Comparison of ENCODE assay signal across 19 cellular contexts in genomic region chr6:26041946-26042345, GRCh38. TPM values are rescaled to one million over a fixed set of nuclear protein-coding genes. Genes with fewer than 3 reads are reported as not detected.
DNase-seq lines count a peak whose midpoint lies in the region; ATAC-seq, FAIRE-seq and TF ChIP-seq lines count a peak whose summit lies in the region.
"Had no signal": no experiment of that assay in that cellular context is flagged by ENCODE, and none has a peak within 500 bp of the region (broad histone marks: within the 10 kb centered on the region; RNA-seq: fewer than 3 reads in every experiment).

No MANE protein-coding gene starts in this region.

- H3K27ac ChIP-seq in HepG2 (ENCODE audit: extremely low read length, insufficient read depth, low read length) (peak overlapping the region; percentile 94), right lobe of liver (no peak overlapping the region), HUES6 (ENCODE audit: low read depth, low read length) (peak overlapping the region; percentile 43; the same call in 1 of the 2 replicates)
- H3K27ac ChIP-seq: C4-2B had no signal

- intact Hi-C loops in HepG2 (cut with micrococcal nuclease; ENCODE audit: unreplicated experiment): no loop called here
- intact Hi-C loops in right lobe of liver (cut with DNase I): no loop called here
- intact Hi-C loops in activated CD4-positive, alpha-beta memory T cell treated with anti-CD3 and anti-CD28 coated beads for 36 hours (cut with micrococcal nuclease): loop anchor here (2.0 kb wide), 1 partner anchor 15 kb away; a partner anchor contains a TSS

- no peak for TF ChIP-seq CTCF in HepG2 (CRISPR knock-in tag; IDR thresholded peaks at IDR 0.05)
- no peak for TF ChIP-seq CTCF in right lobe of liver (IDR thresholded peaks at IDR 0.05)

- CTCF ChIA-PET in HepG2 (lab: Yijun Ruan, JAX; ENCODE audit: low intra/inter-chr PET ratio, low total read pairs): no interaction called here
- CTCF ChIA-PET in activated CD4-positive, alpha-beta memory T cell treated with anti-CD3 and anti-CD28 coated beads for 36 hours (lab: Charles Lee): no interaction called here

- H3K9me3 ChIP-seq in HepG2 (ENCODE audit: low read length) (no peaks in the 10 kb centered on the region), right lobe of liver (no peaks in the 10 kb centered on the region), HUES6 (ENCODE audit: control insufficient read depth, insufficient read depth, low read depth, low read length) (no peaks in the 10 kb centered on the region)

- BruUV-seq in HepG2 (replicated peaks; lab: Mats Ljungman, UMichigan): no TSS peak

- H4K20me1 ChIP-seq in HepG2 (ENCODE audit: insufficient read depth, low read length): no peaks in the 10 kb centered on the region

- no peak for TF ChIP-seq RAD21 in HepG2 (CRISPR knock-in tag; IDR thresholded peaks at IDR 0.05)

- peaks cover 11% of the 10 kb centered on the region for H3K36me3 Mint-ChIP-seq in activated CD4-positive, alpha-beta memory T cell treated with anti-CD3 and anti-CD28 coated beads for 36 hours
- no peaks in the 10 kb centered on the region for H3K36me3 Mint-ChIP-seq in stimulated activated memory B cell treated with anti-CD40 and anti-IgM and Interleukin-4, amounts not matched to agents 10 μg/mL and 1 μg/mL and 100 μg/mL, for 72 hours

- H3K4me3 ChIP-seq in HepG2 (replicated peaks in 1 of 3; ENCODE audit: insufficient read depth in 1 of 3, low read depth in 2 of 3, low read length in 3 of 3): no peak overlapping the region
- H3K4me3 ChIP-seq in right lobe of liver: no peak overlapping the region
- no peak overlapping the region for H3K4me3 ChIP-seq in HUES6 (ENCODE audit: low read depth, low read length)

- in situ Hi-C loops in HepG2 (cut with HindIII; ENCODE audit: extremely low pct_ligation_motif_present, low pct_unique_long_range_greater_than_20kb): no loop called here

- FAIRE-seq in HepG2 (lab: Jason Lieb, UNC): no peak

- 95% methylated on average over 1 of the region's 1 CpG for WGBS in HepG2 (ENCODE audit: low lambda C conversion rate)
- WGBS in right lobe of liver (ENCODE audit: insufficient coverage, low coverage, low lambda C conversion rate, missing lambda C conversion rate): 75% methylated on average over 1 of the region's 1 CpG

- H3K4me3 Mint-ChIP-seq in activated CD4-positive, alpha-beta memory T cell treated with anti-CD3 and anti-CD28 coated beads for 36 hours: no peak overlapping the region
- H3K4me3 Mint-ChIP-seq in stimulated activated memory B cell treated with anti-CD40 and anti-IgM and Interleukin-4, amounts not matched to agents 10 μg/mL and 1 μg/mL and 100 μg/mL, for 72 hours: no peak overlapping the region

- H3K27me3 Mint-ChIP-seq in activated CD4-positive, alpha-beta memory T cell treated with anti-CD3 and anti-CD28 coated beads for 36 hours: peaks cover 8% of the 10 kb centered on the region
- no peaks in the 10 kb centered on the region for H3K27me3 Mint-ChIP-seq in stimulated activated memory B cell treated with anti-CD40 and anti-IgM and Interleukin-4, amounts not matched to agents 10 μg/mL and 1 μg/mL and 100 μg/mL, for 72 hours
- H3K27me3 Mint-ChIP-seq: CD8-positive, alpha-beta memory T cell had no signal

- POLR2A ChIA-PET in HepG2 (lab: Yijun Ruan, JAX): interaction anchor here (2.9 to 6.0 kb wide), 3 partner anchors 12 to 174 kb away, joined by 57 to 322 read pairs (median 74); a partner anchor contains a TSS
- POLR2A ChIA-PET in activated CD4-positive, alpha-beta memory T cell treated with anti-CD3 and anti-CD28 coated beads for 36 hours (lab: Charles Lee): interaction anchor here (5.8 kb wide), 1 partner anchor 15 kb away, joined by 675 read pairs; a partner anchor contains a TSS

- H3K9ac ChIP-seq in HepG2 (ENCODE audit: insufficient read depth, low read depth, low read length): no peak overlapping the region
- peak overlapping the region; percentile 27 for H3K9ac ChIP-seq in HUES6 (ENCODE audit: low read length)

- H3K4me1 ChIP-seq in HepG2 (ENCODE audit: insufficient read depth, low read length): peaks cover 29% of the 10 kb centered on the region
- H3K4me1 ChIP-seq in right lobe of liver: peaks cover 0 to 11% (median 0%) of the 10 kb centered on the region in 4 donors
- H3K4me1 ChIP-seq in HUES6 (ENCODE audit: control insufficient read depth, insufficient read depth, low read length): peaks cover 8% of the 10 kb centered on the region; the same call in 1 of the 2 replicates

- H3K27ac Mint-ChIP-seq in activated CD4-positive, alpha-beta memory T cell treated with anti-CD3 and anti-CD28 coated beads for 36 hours: peak overlapping the region; percentile 97
- H3K27ac Mint-ChIP-seq in stimulated activated memory B cell treated with anti-CD40 and anti-IgM and Interleukin-4, amounts not matched to agents 10 μg/mL and 1 μg/mL and 100 μg/mL, for 72 hours: peak overlapping the region; percentile 95

- no peak for ATAC-seq in HepG2
- ATAC-seq in right lobe of liver: no peak
- ATAC-seq in stimulated activated memory B cell treated with anti-CD40 and anti-IgM and Interleukin-4, amounts not matched to agents 10 μg/mL and 1 μg/mL and 100 μg/mL, for 72 hours: no peak

- H3K27me3 ChIP-seq in HepG2 (ENCODE audit: control insufficient read depth in 1 of 2, insufficient read depth in 2 of 2, low read length in 2 of 2) (no peaks in the 10 kb centered on the region; a peak in 1 of 5 replicates), right lobe of liver (no peaks in the 10 kb centered on the region), HUES6 (ENCODE audit: control insufficient read depth, insufficient read depth, low read length) (no peaks in the 10 kb centered on the region)

- H2AFZ ChIP-seq in HepG2 (ENCODE audit: low read length): no peak overlapping the region

- H3K4me1 Mint-ChIP-seq in activated CD4-positive, alpha-beta memory T cell treated with anti-CD3 and anti-CD28 coated beads for 36 hours (ENCODE audit: low read depth): peaks cover 17% of the 10 kb centered on the region
- peaks cover 22% of the 10 kb centered on the region for H3K4me1 Mint-ChIP-seq in stimulated activated memory B cell treated with anti-CD40 and anti-IgM and Interleukin-4, amounts not matched to agents 10 μg/mL and 1 μg/mL and 100 μg/mL, for 72 hours

- H3K36me3 ChIP-seq in HepG2 (replicated peaks in 1 of 2; ENCODE audit: control insufficient read depth in 1 of 2, insufficient read depth in 2 of 2, low read length in 2 of 2) (no peaks in the 10 kb centered on the region), right lobe of liver (no peaks in the 10 kb centered on the region), HUES6 (ENCODE audit: control insufficient read depth, insufficient read depth, low read length) (no peaks in the 10 kb centered on the region)

- H3K4me2 ChIP-seq in HepG2 (ENCODE audit: low read depth, low read length): no peak overlapping the region

- no peaks in the 10 kb centered on the region for H3K9me3 Mint-ChIP-seq in activated CD4-positive, alpha-beta memory T cell treated with anti-CD3 and anti-CD28 coated beads for 36 hours
- H3K9me3 Mint-ChIP-seq in stimulated activated memory B cell treated with anti-CD40 and anti-IgM and Interleukin-4, amounts not matched to agents 10 μg/mL and 1 μg/mL and 100 μg/mL, for 72 hours: peaks cover 2% of the 10 kb centered on the region
- H3K9me3 Mint-ChIP-seq: CD8-positive, alpha-beta memory T cell had no signal

- H3K79me2 ChIP-seq in HepG2 (ENCODE audit: insufficient read depth, low read length): no peaks in the 10 kb centered on the region

- no peak for DNase-seq in HepG2 (ENCODE audit: low spot score)
- DNase-seq in right lobe of liver: no peak
- DNase-seq in activated CD4-positive, alpha-beta memory T cell treated with anti-CD3 and anti-CD28 coated beads for 36 hours: no peak
- DNase-seq in superior temporal gyrus (ENCODE audit: extremely low spot score): no peak
- no peak for DNase-seq in NCI-H524 (lab: John Stamatoyannopoulos, UW)
- DNase-seq in NCI-H1694 (lab: John Stamatoyannopoulos, UW): no peak
- DNase-seq: ACHN; CD8-positive, alpha-beta memory T cell; GDM1; NCI-H1105 treated with DMSO at 0.1 percent for 48 hours; NCI-H2081; NCI-H2171; NCI-H345; NCI-H526; OCI-M1; SHP77 had no signal

- TF ChIP-seq POLR2A in HepG2 (IDR thresholded peaks at IDR 0.05; ENCODE audit: insufficient read depth in 1 of 2, low read depth in 2 of 2, low read length in 2 of 2) (no peak), right lobe of liver (IDR thresholded peaks at IDR 0.05) (no peak)

- TF ChIP-seq EP300 in HepG2 (IDR thresholded peaks at IDR 0.05; ENCODE audit: low read depth in 2 of 2, low read length in 2 of 2) (no peak), HepG2 (CRISPR knock-in tag; IDR thresholded peaks at IDR 0.05; ENCODE audit: borderline replicate concordance) (no peak)

RNA-seq across cellular contexts. Expression of gene HFE, which starts 45.3 kb away (rescaled TPM):
- total RNA-seq in HepG2 (2016; rRNA removed; fragmentation: Illumina TruSeq; extraction: Trizol) (1.9 and 3.7 TPM in 2 replicates), right lobe of liver (10 to 100 TPM in 5 of 6 experiments, 1 to 10 TPM in 1; 8.9 to 20.7 (median 15.8) TPM)
- total RNA-seq in HepG2 (2016; cell fraction: cytosol; rRNA removed; fragmentation: Illumina TruSeq; extraction: Trizol; ENCODE audit: low read depth): 0.18 and 0.51 TPM in 2 replicates
- 1.9 and 4.9 TPM in 2 replicates for total RNA-seq in HepG2 (2016; cell fraction: insoluble cytoplasmic fraction; rRNA removed; fragmentation: Illumina TruSeq; extraction: Trizol)
- 0.41 and 0.49 TPM in 2 replicates for total RNA-seq in HepG2 (2016; cell fraction: membrane; rRNA removed; fragmentation: Illumina TruSeq; extraction: Trizol)
- 3.5 and 4.2 TPM in 2 replicates for total RNA-seq in HepG2 (2016; cell fraction: nucleus; rRNA removed; fragmentation: Illumina TruSeq; extraction: Trizol)
- polyA plus RNA-seq in HepG2 (2011; rRNA removed): 5.7 and 6.3 TPM in 2 replicates
- polyA plus RNA-seq in HepG2 (2011; cell fraction: cytosol; rRNA removed): 5.3 and 5.8 TPM in 2 replicates
- polyA plus RNA-seq in HepG2 (2011; cell fraction: nucleus; rRNA removed): 3.7 and 5.3 TPM in 2 replicates
- polyA plus RNA-seq in HepG2 (2012): 2.4 and 3.5 TPM in 2 replicates
- 0.24 and 0.26 TPM in 2 replicates for polyA plus RNA-seq in HepG2 (2016; cell fraction: cytosol; fragmentation: Illumina TruSeq; extraction: Trizol; ENCODE audit: low read depth)
- 1.4 and 2.1 TPM in 2 replicates for polyA plus RNA-seq in HepG2 (2016; cell fraction: insoluble cytoplasmic fraction; fragmentation: Illumina TruSeq; extraction: Trizol; ENCODE audit: low read depth)
- polyA plus RNA-seq in HepG2 (2016; cell fraction: membrane; fragmentation: Illumina TruSeq; extraction: Trizol; ENCODE audit: low read depth): 0.29 and 0.86 TPM in 2 replicates
- 7.7 and 8.2 TPM in 2 replicates for polyA plus RNA-seq in HepG2 (2016; cell fraction: nucleus; fragmentation: Illumina TruSeq; extraction: Trizol; ENCODE audit: insufficient read depth, low read depth)
- polyA minus RNA-seq in HepG2 (2011; rRNA and poly(A)+ RNA removed; ENCODE audit: low replicate concordance): 13.4 and 32.5 TPM in 2 replicates
- 2.2 and 5.5 TPM in 2 replicates for polyA minus RNA-seq in HepG2 (2011; cell fraction: cytosol; rRNA and poly(A)+ RNA removed)
- 3.3 and 4.0 TPM in 2 replicates for polyA minus RNA-seq in HepG2 (2011; cell fraction: nucleus; rRNA and poly(A)+ RNA removed)
- 1 to 10 TPM; 1.0 to 1.4 TPM for total RNA-seq in activated CD4-positive, alpha-beta memory T cell treated with anti-CD3 and anti-CD28 coated beads for 36 hours

Comparison
In these comparisons a context has a peak if more than half of its experiments do, and no peak if none do; other contexts are left out.
1. H3K27ac ChIP-seq: peak in HepG2 (single experiment) and HUES6 (single experiment); none in right lobe of liver (0 of 3).